ENCODE assay signal across 1 cellular context in the genomic region with DNA sequence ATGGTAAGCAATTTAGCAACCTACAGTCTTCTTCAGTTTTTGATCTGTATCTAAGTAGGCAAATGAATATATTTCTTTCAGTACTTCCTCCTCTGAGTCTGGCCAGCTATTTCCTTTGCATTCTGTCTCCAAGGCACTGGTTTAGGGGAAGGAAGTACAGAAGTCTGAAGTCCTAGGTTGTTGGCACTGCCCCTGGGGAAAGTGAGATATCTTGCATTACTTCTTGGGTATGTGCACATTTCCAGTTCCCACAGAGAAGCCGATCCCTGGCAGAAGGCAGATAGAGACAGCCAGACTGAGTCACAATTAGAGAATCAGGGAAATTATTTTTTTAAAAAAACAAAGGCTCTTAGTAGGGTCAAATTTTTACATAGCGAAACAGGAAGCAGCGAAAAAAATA.
TF ChIP-seq lines count a peak whose summit lies in the region.

No MANE protein-coding gene starts in this region.

TF ChIP-seq in WTC11, 78 proteins besides CTCF, POLR2A, EP300 and RAD21 (continued from another document):
- TF ChIP-seq, protein P1, sequence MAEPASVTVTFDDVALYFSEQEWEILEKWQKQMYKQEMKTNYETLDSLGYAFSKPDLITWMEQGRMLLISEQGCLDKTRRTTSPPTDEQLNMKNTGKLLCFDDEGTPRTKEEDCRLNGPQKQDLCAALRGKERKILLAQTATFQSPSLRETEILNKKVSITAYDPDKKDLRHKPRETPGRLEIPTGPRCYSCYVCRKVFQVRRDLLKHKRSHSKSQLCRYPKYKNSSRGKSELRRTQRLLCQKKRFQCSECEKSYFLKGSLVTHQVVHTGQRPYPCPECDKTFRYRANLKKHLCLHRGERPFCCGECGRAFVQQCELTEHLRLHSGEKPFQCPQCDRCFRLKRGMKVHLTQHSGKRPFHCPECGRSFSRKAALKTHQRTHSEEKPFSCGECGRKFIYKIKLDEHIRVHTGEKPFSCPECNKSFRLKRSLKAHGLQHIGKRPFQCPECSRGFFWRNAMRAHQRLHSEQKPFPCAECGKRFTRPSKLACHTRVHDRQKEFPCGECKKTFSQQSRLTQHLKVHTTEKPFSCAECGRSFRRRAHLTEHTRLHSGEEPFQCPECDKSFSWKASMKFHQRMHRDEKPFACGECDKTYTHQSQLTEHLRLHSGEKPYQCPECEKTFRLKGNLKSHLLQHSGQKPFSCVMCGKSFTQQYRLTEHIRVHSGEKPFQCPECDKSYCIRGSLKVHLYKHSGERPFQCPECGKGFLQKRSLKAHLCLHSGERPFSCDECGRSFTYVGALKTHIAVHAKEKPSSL (CRISPR knock-in tag; conservative IDR thresholded peaks at IDR 0.05): no peak
- TF ChIP-seq TP53 (CRISPR knock-in tag; IDR thresholded peaks at IDR 0.05) (no peak), RELA (CRISPR knock-in tag; IDR thresholded peaks at IDR 0.05; ENCODE audit: borderline replicate concordance) (no peak), HMGA2 (CRISPR knock-in tag; IDR thresholded peaks at IDR 0.05) (no peak), MYBL2 (CRISPR knock-in tag; IDR thresholded peaks at IDR 0.05) (no peak), ZNF121 (CRISPR knock-in tag; IDR thresholded peaks at IDR 0.05) (no peak), OVOL2 (CRISPR knock-in tag; IDR thresholded peaks at IDR 0.05; ENCODE audit: borderline replicate concordance) (no peak)
- TF ChIP-seq, protein P2, sequence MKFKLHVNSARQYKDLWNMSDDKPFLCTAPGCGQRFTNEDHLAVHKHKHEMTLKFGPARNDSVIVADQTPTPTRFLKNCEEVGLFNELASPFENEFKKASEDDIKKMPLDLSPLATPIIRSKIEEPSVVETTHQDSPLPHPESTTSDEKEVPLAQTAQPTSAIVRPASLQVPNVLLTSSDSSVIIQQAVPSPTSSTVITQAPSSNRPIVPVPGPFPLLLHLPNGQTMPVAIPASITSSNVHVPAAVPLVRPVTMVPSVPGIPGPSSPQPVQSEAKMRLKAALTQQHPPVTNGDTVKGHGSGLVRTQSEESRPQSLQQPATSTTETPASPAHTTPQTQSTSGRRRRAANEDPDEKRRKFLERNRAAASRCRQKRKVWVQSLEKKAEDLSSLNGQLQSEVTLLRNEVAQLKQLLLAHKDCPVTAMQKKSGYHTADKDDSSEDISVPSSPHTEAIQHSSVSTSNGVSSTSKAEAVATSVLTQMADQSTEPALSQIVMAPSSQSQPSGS (CRISPR knock-in tag; IDR thresholded peaks at IDR 0.05; ENCODE audit: borderline replicate concordance, low read depth): no peak
- TF ChIP-seq, protein P3, sequence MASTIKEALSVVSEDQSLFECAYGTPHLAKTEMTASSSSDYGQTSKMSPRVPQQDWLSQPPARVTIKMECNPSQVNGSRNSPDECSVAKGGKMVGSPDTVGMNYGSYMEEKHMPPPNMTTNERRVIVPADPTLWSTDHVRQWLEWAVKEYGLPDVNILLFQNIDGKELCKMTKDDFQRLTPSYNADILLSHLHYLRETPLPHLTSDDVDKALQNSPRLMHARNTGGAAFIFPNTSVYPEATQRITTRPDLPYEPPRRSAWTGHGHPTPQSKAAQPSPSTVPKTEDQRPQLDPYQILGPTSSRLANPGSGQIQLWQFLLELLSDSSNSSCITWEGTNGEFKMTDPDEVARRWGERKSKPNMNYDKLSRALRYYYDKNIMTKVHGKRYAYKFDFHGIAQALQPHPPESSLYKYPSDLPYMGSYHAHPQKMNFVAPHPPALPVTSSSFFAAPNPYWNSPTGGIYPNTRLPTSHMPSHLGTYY (CRISPR knock-in tag; IDR thresholded peaks at IDR 0.05): no peak
